8 cellular contexts compared by ENCODE assay signal in genomic region chr6:25556516-25556915, GRCh38.
A peak's percentile ranks its signal among the peaks of the same experiment; 100 is the strongest.
DNase-seq lines count a peak whose midpoint lies in the region; ATAC-seq and TF ChIP-seq lines count a peak whose summit lies in the region.

No MANE protein-coding gene starts in this region.

- H3K4me2 ChIP-seq in parathyroid adenoma (ENCODE audit: low read length): no peak overlapping the region

- H3K4me3 ChIP-seq in MG63 (no peak overlapping the region), parathyroid adenoma (ENCODE audit: low read depth, low read length) (no peak overlapping the region)

- H3K4me1 ChIP-seq in parathyroid adenoma: no peaks in the 10 kb centered on the region

- H3K27me3 Mint-ChIP-seq in type B pancreatic cell: no peaks in the 10 kb centered on the region

- DNase-seq in GM04504 (ENCODE audit: low read depth) (peak; percentile 46), MG63 (peak; percentile 41), SK-MEL-5 (ENCODE audit: low read depth, low spot score) (peak; percentile 88), germinal center (ENCODE audit: low spot score) (peak; percentile 43), type B pancreatic cell (ENCODE audit: extremely low spot score, unreplicated experiment) (peak; percentile 74)
- peak; percentile 77 for DNase-seq in activated naive CD4-positive, alpha-beta T cell treated with Interleukin-2 at 50 U/mL for 16 hours

- H3K36me3 ChIP-seq in MG63 (no peaks in the 10 kb centered on the region), parathyroid adenoma (ENCODE audit: control insufficient read depth, insufficient read depth, low read length) (no peaks in the 10 kb centered on the region)

- no peaks in the 10 kb centered on the region for H3K36me3 Mint-ChIP-seq in type B pancreatic cell

- H3K4me3 Mint-ChIP-seq in type B pancreatic cell: no peak overlapping the region

- no peaks in the 10 kb centered on the region for H3K27me3 ChIP-seq in MG63
- H3K27me3 ChIP-seq in parathyroid adenoma (ENCODE audit: control insufficient read depth, insufficient read depth, low read length): no peaks in the 10 kb centered on the region

- H3K9me3 ChIP-seq in MG63 (no peaks in the 10 kb centered on the region), parathyroid adenoma (ENCODE audit: control insufficient read depth, low read length) (no peaks in the 10 kb centered on the region)

- no peak overlapping the region for H3K27ac Mint-ChIP-seq in type B pancreatic cell

- TF ChIP-seq CTCF in parathyroid adenoma (IDR thresholded peaks at IDR 0.05) (peak; percentile 80), type B pancreatic cell (conservative IDR thresholded peaks at IDR 0.05) (peak; percentile 95)

- no peak overlapping the region for H3K27ac ChIP-seq in parathyroid adenoma

- in situ Hi-C loops in SK-MEL-5 (cut with HindIII; ENCODE audit: low pct_unique_long_range_greater_than_20kb, low sequenced_read_pairs): no loop called here

- no peak for ATAC-seq in HG03135 (IDR thresholded peaks at IDR 0.05; ENCODE audit: unreplicated experiment)

- H3K9ac ChIP-seq in parathyroid adenoma: no peak overlapping the region

- no peaks in the 10 kb centered on the region for H3K79me2 ChIP-seq in parathyroid adenoma

- peaks cover 12% of the 10 kb centered on the region for H3K4me1 Mint-ChIP-seq in type B pancreatic cell (ENCODE audit: unreplicated experiment)

- no peaks in the 10 kb centered on the region for H3K9me3 Mint-ChIP-seq in type B pancreatic cell

- H2AFZ ChIP-seq in parathyroid adenoma: peak overlapping the region; percentile 40
